In genomic region chr17:56309897-56310296, GRCh38 we compare ENCODE assay signal across 16 cellular contexts.
"Had no signal": no experiment of that assay in that cellular context is flagged by ENCODE, and none has a peak within 500 bp of the region (broad histone marks: within the 10 kb centered on the region; RNA-seq: fewer than 3 reads in every experiment).

No MANE protein-coding gene starts in this region.

- H3K27me3 ChIP-seq: gastroesophageal sphincter, heart left ventricle, left lung, tibial nerve, uterus had no signal

- H3K9me3 ChIP-seq: gastroesophageal sphincter, heart left ventricle, left lung, tibial nerve, uterus had no signal

- H3K4me1 ChIP-seq: gastroesophageal sphincter, heart left ventricle, tibial nerve, uterus had no signal

- H3K4me3 ChIP-seq: gastroesophageal sphincter, heart left ventricle, left lung, tibial nerve, uterus had no signal

- ATAC-seq: gastroesophageal sphincter, heart left ventricle, left lung had no signal

- H3K27ac ChIP-seq: gastroesophageal sphincter, heart left ventricle, tibial nerve, uterus, WERI-Rb-1 had no signal

- H3K36me3 ChIP-seq: gastroesophageal sphincter, heart left ventricle, left lung, tibial nerve, uterus, WERI-Rb-1 had no signal

- DNase-seq: activated CD4-positive, alpha-beta T cell treated with anti-CD3 and anti-CD28 coated beads for 1 hour; activated CD4-positive, alpha-beta T cell treated with anti-CD3 and anti-CD28 coated beads, Interleukin-2, amount 50 U/mL, for 48 hours; activated gamma-delta T cell treated with Interleukin-2 at 50 U/mL for 16 hours; activated naive CD8-positive, alpha-beta T cell treated with anti-CD3 and anti-CD28 coated beads, Interleukin-2, amount 10 ng/mL, durations not matched to agents 7 days and 5 days; activated T-cell treated with anti-CD3 and anti-CD28 coated beads for 4 hours; amygdala; caudate nucleus; heart left ventricle; left lung; midbrain; nephron progenitor cell; occipital lobe; uterus; WERI-Rb-1 had no signal
